34 cellular contexts compared by ENCODE assay signal in genomic region chr4:84231539-84232055, GRCh38.
"Had no signal": no experiment of that assay in that cellular context is flagged by ENCODE, and none has a peak within 500 bp of the region (broad histone marks: within the 10 kb centered on the region; RNA-seq: fewer than 3 reads in every experiment).

No MANE protein-coding gene starts in this region.

- H3K27ac ChIP-seq: adrenal gland, body of pancreas, epithelial cell of prostate, heart left ventricle, WERI-Rb-1 had no signal

- H3K36me3 Mint-ChIP-seq: activated naive CD4-positive, alpha-beta T cell treated with anti-CD3 and anti-CD28 coated beads, Interleukin-2, amount 50 U/mL, for 24 hours; activated naive CD8-positive, alpha-beta T cell treated with anti-CD3 and anti-CD28 coated beads for 36 hours had no signal

- H3K4me3 ChIP-seq: adrenal gland, body of pancreas, heart left ventricle had no signal

- ATAC-seq: activated CD4-positive, CD25-positive, alpha-beta regulatory T cell treated with anti-CD3 and anti-CD28 coated beads, Interleukin-2, amount 50 U/mL, for 24 hours; activated CD8-positive, alpha-beta T cell treated with anti-CD3 and anti-CD28 coated beads for 36 hours; activated naive CD8-positive, alpha-beta T cell treated with anti-CD3 and anti-CD28 coated beads, Interleukin-2, amount 50 U/mL, for 24 hours; activated T-cell treated with anti-CD3 and anti-CD28 coated beads, Interleukin-2, amount 50 U/mL, for 4 hours; body of pancreas; effector memory CD8-positive, alpha-beta T cell; heart left ventricle had no signal

- H3K4me3 Mint-ChIP-seq: activated B cell treated with CpG ODN at 0.5 μM for 24 hours; activated CD8-positive, alpha-beta T cell treated with anti-CD3 and anti-CD28 coated beads for 36 hours; activated naive CD4-positive, alpha-beta T cell treated with anti-CD3 and anti-CD28 coated beads for 36 hours; activated naive CD4-positive, alpha-beta T cell treated with anti-CD3 and anti-CD28 coated beads, Interleukin-2, amount 50 U/mL, for 24 hours; activated naive CD8-positive, alpha-beta T cell treated with anti-CD3 and anti-CD28 coated beads for 36 hours; activated naive CD8-positive, alpha-beta T cell treated with anti-CD3 and anti-CD28 coated beads, Interleukin-2, amount 50 U/mL, for 24 hours; activated T-cell treated with anti-CD3 and anti-CD28 coated beads, Interleukin-2, amount 50 U/mL, for 4 hours; activated T-helper 1 cell treated with anti-CD3 and anti-CD28 coated beads, Interleukin-12 subunit alpha, Interleukin-12 subunit beta, Interleukin-2, Interleukin-4 antibody, amounts not matched to agents 30 ng/mL and 10 ng/mL and 1 ng/mL, durations not matched to agents 14 hours and 24 hours and 36 hours; effector memory CD8-positive, alpha-beta T cell had no signal

- H3K27me3 ChIP-seq: adrenal gland, body of pancreas, heart left ventricle had no signal

- H3K4me1 Mint-ChIP-seq: activated B cell treated with CpG ODN at 0.5 μM for 24 hours; activated naive CD4-positive, alpha-beta T cell treated with anti-CD3 and anti-CD28 coated beads, Interleukin-2, amount 50 U/mL, for 24 hours; activated naive CD8-positive, alpha-beta T cell treated with anti-CD3 and anti-CD28 coated beads for 36 hours; activated naive CD8-positive, alpha-beta T cell treated with anti-CD3 and anti-CD28 coated beads, Interleukin-2, amount 50 U/mL, for 24 hours had no signal

- FAIRE-seq: colon, endometrium, endothelial cell of umbilical vein, frontal cortex had no signal

- H3K9me3 ChIP-seq: adrenal gland, body of pancreas, heart left ventricle had no signal

- H3K4me1 ChIP-seq: adrenal gland, body of pancreas, heart left ventricle had no signal

- H3K27me3 Mint-ChIP-seq: activated B cell treated with CpG ODN at 0.5 μM for 24 hours; activated CD8-positive, alpha-beta T cell treated with anti-CD3 and anti-CD28 coated beads for 36 hours; activated naive CD8-positive, alpha-beta T cell treated with anti-CD3 and anti-CD28 coated beads, Interleukin-2, amount 50 U/mL, for 24 hours; effector memory CD8-positive, alpha-beta T cell had no signal

- H3K27ac Mint-ChIP-seq: activated B cell treated with CpG ODN at 0.5 μM for 24 hours; activated CD8-positive, alpha-beta T cell treated with anti-CD3 and anti-CD28 coated beads for 36 hours; activated naive CD4-positive, alpha-beta T cell treated with anti-CD3 and anti-CD28 coated beads for 36 hours; activated naive CD4-positive, alpha-beta T cell treated with anti-CD3 and anti-CD28 coated beads, Interleukin-2, amount 50 U/mL, for 24 hours; activated naive CD8-positive, alpha-beta T cell treated with anti-CD3 and anti-CD28 coated beads for 36 hours; activated naive CD8-positive, alpha-beta T cell treated with anti-CD3 and anti-CD28 coated beads, Interleukin-2, amount 50 U/mL, for 24 hours; activated T-helper 1 cell treated with anti-CD3 and anti-CD28 coated beads, Interleukin-12 subunit alpha, Interleukin-12 subunit beta, Interleukin-2, Interleukin-4 antibody, amounts not matched to agents 30 ng/mL and 10 ng/mL and 1 ng/mL, durations not matched to agents 14 hours and 24 hours and 36 hours; activated T-helper 2 cell treated with anti-CD3 and anti-CD28 coated beads, Interferon-gamma antibody, Interleukin-2, Interleukin-4, amounts not matched to agents 10 μg/mL and 5 μg/mL and 100 μg/mL, durations not matched to agents 14 hours and 24 hours and 36 hours; effector memory CD8-positive, alpha-beta T cell had no signal

- H3K9me3 Mint-ChIP-seq: activated B cell treated with CpG ODN at 0.5 μM for 24 hours; activated CD8-positive, alpha-beta T cell treated with anti-CD3 and anti-CD28 coated beads for 36 hours; activated naive CD4-positive, alpha-beta T cell treated with anti-CD3 and anti-CD28 coated beads for 36 hours; activated naive CD4-positive, alpha-beta T cell treated with anti-CD3 and anti-CD28 coated beads, Interleukin-2, amount 50 U/mL, for 24 hours; activated naive CD8-positive, alpha-beta T cell treated with anti-CD3 and anti-CD28 coated beads for 36 hours; activated naive CD8-positive, alpha-beta T cell treated with anti-CD3 and anti-CD28 coated beads, Interleukin-2, amount 50 U/mL, for 24 hours; activated T-helper 1 cell treated with anti-CD3 and anti-CD28 coated beads, Interleukin-12 subunit alpha, Interleukin-12 subunit beta, Interleukin-2, Interleukin-4 antibody, amounts not matched to agents 30 ng/mL and 10 ng/mL and 1 ng/mL, durations not matched to agents 14 hours and 24 hours and 36 hours; activated T-helper 2 cell treated with anti-CD3 and anti-CD28 coated beads, Interferon-gamma antibody, Interleukin-2, Interleukin-4, amounts not matched to agents 10 μg/mL and 5 μg/mL and 100 μg/mL, durations not matched to agents 14 hours and 24 hours and 36 hours had no signal

- DNase-seq: activated B cell treated with CpG ODN at 0.5 μM for 24 hours; activated CD4-positive, alpha-beta T cell treated with anti-CD3 and anti-CD28 coated beads for 48 hours; activated CD4-positive, alpha-beta T cell treated with anti-CD3 and anti-CD28 coated beads, Interleukin-2, amount 50 U/mL, for 1 hour; activated CD4-positive, alpha-beta T cell treated with anti-CD3 and anti-CD28 coated beads, Interleukin-2, amount 50 U/mL, for 48 hours; activated CD8-positive, alpha-beta memory T cell treated with anti-CD3 and anti-CD28 coated beads for 24 hours; activated CD8-positive, alpha-beta T cell treated with anti-CD3 and anti-CD28 coated beads for 36 hours; activated effector memory CD4-positive, alpha-beta T cell treated with anti-CD3 and anti-CD28 coated beads, Interleukin-2, amount 50 U/mL, for 16 hours; activated naive CD4-positive, alpha-beta T cell treated with anti-CD3 and anti-CD28 coated beads for 36 hours; activated naive CD8-positive, alpha-beta T cell treated with anti-CD3 and anti-CD28 coated beads for 36 hours; activated naive CD8-positive, alpha-beta T cell treated with anti-CD3 and anti-CD28 coated beads, Interleukin-2, amount 50 U/mL, for 24 hours; activated T-cell treated with anti-CD3 and anti-CD28 coated beads, Interleukin-2, amount 50 U/mL, for 4 hours; adrenal gland; amygdala; aorta; body of pancreas; caudate nucleus; cortex of kidney; dermis blood vessel endothelial cell; effector CD4-positive, alpha-beta T cell; effector memory CD8-positive, alpha-beta T cell; foreskin fibroblast; glutamatergic neuron; heart left ventricle; T-helper 2 cell; WERI-Rb-1 had no signal

- H3K36me3 ChIP-seq: adrenal gland, heart left ventricle, WERI-Rb-1 had no signal
